Comparison of ENCODE assay signal across 2 cellular contexts in the genomic region with DNA sequence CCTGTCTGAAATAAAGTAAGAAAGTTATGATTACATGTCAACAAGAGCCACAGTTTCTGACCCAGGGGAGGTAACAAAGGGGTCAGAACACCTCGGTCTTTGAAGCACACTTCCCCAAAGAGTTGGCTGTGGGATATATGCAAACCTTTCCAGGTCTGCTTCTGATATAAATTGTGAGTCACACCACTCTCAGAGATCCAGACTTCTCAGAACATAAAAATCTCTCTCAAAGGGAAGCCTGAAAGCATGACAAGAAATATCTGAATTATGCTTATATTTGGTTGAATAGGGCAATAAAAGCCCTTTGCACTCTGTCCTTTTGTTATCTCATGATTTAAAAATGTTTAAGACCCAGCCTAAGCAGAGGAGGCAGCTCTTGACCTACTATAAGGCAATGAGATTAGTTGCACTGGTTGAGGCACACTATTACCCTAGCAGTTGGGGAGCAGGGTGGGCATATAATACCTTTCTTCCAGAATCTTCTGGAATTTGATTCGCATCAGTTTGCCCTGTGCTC.
A peak's percentile ranks its signal among the peaks of the same experiment; 100 is the strongest.
TF ChIP-seq lines count a peak whose summit lies in the region.

No MANE protein-coding gene starts in this region.

TF ChIP-seq in SK-N-SH, 30 proteins besides CTCF, POLR2A, EP300 and RAD21:
- peak; percentile 58; the same call in 1 of the 2 replicates for TF ChIP-seq FOSL2 (IDR thresholded peaks at IDR 0.05; ENCODE audit: borderline replicate concordance, low read depth)
- TF ChIP-seq, protein P1, sequence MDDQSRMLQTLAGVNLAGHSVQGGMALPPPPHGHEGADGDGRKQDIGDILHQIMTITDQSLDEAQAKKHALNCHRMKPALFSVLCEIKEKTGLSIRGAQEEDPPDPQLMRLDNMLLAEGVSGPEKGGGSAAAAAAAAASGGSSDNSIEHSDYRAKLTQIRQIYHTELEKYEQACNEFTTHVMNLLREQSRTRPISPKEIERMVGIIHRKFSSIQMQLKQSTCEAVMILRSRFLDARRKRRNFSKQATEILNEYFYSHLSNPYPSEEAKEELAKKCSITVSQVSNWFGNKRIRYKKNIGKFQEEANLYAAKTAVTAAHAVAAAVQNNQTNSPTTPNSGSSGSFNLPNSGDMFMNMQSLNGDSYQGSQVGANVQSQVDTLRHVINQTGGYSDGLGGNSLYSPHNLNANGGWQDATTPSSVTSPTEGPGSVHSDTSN (IDR thresholded peaks at IDR 0.05): no peak
- peak; percentile 72 for TF ChIP-seq TCF12 (IDR thresholded peaks at IDR 0.05)

TF ChIP-seq in HepG2, 621 proteins besides CTCF, POLR2A, EP300 and RAD21:
- TF ChIP-seq, protein P2, sequence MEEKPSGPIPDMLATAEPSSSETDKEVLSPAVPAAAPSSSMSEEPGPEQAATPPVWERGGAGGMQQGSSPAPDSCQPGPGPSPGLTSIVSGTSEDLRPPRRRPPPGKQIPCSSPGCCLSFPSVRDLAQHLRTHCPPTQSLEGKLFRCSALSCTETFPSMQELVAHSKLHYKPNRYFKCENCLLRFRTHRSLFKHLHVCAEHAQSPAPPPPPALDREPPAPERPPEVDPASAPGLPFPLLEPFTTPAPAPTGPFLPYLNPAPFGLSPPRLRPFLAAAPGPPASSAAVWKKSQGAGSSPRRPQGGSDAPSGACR (CRISPR knock-in tag; IDR thresholded peaks at IDR 0.05): no peak
- TF ChIP-seq ZNF432 (CRISPR knock-in tag; IDR thresholded peaks at IDR 0.05; ENCODE audit: borderline replicate concordance): no peak
- TF ChIP-seq WIZ (CRISPR knock-in tag; IDR thresholded peaks at IDR 0.05): no peak
- TF ChIP-seq FOXO4 (CRISPR knock-in tag; conservative IDR thresholded peaks at IDR 0.05): no peak
- TF ChIP-seq YEATS4 (CRISPR knock-in tag; IDR thresholded peaks at IDR 0.05; ENCODE audit: borderline replicate concordance): no peak
- TF ChIP-seq NPAS2 (CRISPR knock-in tag; IDR thresholded peaks at IDR 0.05; ENCODE audit: borderline replicate concordance): no peak
